In genomic region chr18:13406049-13406615, GRCh38 we compare ENCODE assay signal across 26 cellular contexts.
"Had no signal": no experiment of that assay in that cellular context is flagged by ENCODE, and none has a peak within 500 bp of the region (broad histone marks: within the 10 kb centered on the region; RNA-seq: fewer than 3 reads in every experiment).

No MANE protein-coding gene starts in this region.

- H3K27ac ChIP-seq: brain microvascular endothelial cell, cardiac muscle cell, KMS-11 had no signal

- H3K27ac Mint-ChIP-seq: activated naive CD4-positive, alpha-beta T cell treated with anti-CD3 and anti-CD28 coated beads, Interleukin-2, amount 10 ng/mL, durations not matched to agents 7 days and 5 days; activated naive CD8-positive, alpha-beta T cell treated with anti-CD3 and anti-CD28 coated beads for 36 hours; activated T-cell treated with anti-CD3 and anti-CD28 coated beads, Interleukin-2, amount 50 U/mL, for 72 hours; activated T-helper 2 cell treated with anti-CD3 and anti-CD28 coated beads, Interferon-gamma antibody, Interleukin-2, Interleukin-4, amounts not matched to agents 10 μg/mL and 5 μg/mL and 100 μg/mL, durations not matched to agents 14 hours and 24 hours and 36 hours; T-helper 17 cell; WTC11 had no signal

- H3K9me3 ChIP-seq: MG63 had no signal

- H3K4me3 Mint-ChIP-seq: activated naive CD4-positive, alpha-beta T cell treated with anti-CD3 and anti-CD28 coated beads, Interleukin-2, amount 10 ng/mL, durations not matched to agents 7 days and 5 days; activated naive CD8-positive, alpha-beta T cell treated with anti-CD3 and anti-CD28 coated beads for 36 hours; activated T-cell treated with anti-CD3 and anti-CD28 coated beads, Interleukin-2, amount 50 U/mL, for 72 hours; T-helper 17 cell; WTC11 had no signal

- H3K9ac ChIP-seq: KMS-11 had no signal

- H3K4me2 ChIP-seq: KMS-11 had no signal

- H3K36me3 Mint-ChIP-seq: activated naive CD4-positive, alpha-beta T cell treated with anti-CD3 and anti-CD28 coated beads, Interleukin-2, amount 10 ng/mL, durations not matched to agents 7 days and 5 days; WTC11 had no signal

- ATAC-seq: activated T-cell treated with anti-CD3 and anti-CD28 coated beads, Interleukin-2, amount 50 U/mL, for 72 hours; PC-3; T-helper 17 cell had no signal

- H3K36me3 ChIP-seq: brain microvascular endothelial cell, cardiac muscle cell, MG63 had no signal

- DNase-seq: activated CD4-positive, alpha-beta T cell treated with anti-CD3 and anti-CD28 coated beads for 48 hours; activated CD4-positive, alpha-beta T cell treated with anti-CD3 and anti-CD28 coated beads, Interleukin-2, amount 50 U/mL, for 4 hours; activated CD4-positive, CD25-positive, alpha-beta regulatory T cell treated with anti-CD3 and anti-CD28 coated beads, Interleukin-2, amount 50 U/mL, for 72 hours; activated CD8-positive, alpha-beta memory T cell treated with anti-CD3 and anti-CD28 coated beads, Interleukin-2, amount 50 U/mL, for 4 hours; activated gamma-delta T cell treated with Interleukin-2 at 50 U/mL for 16 hours; activated naive CD4-positive, alpha-beta T cell treated with anti-CD3 and anti-CD28 coated beads, Interleukin-2, amount 10 ng/mL, durations not matched to agents 7 days and 5 days; activated naive CD8-positive, alpha-beta T cell treated with anti-CD3 and anti-CD28 coated beads for 36 hours; activated T-cell treated with anti-CD3 and anti-CD28 coated beads, Interleukin-2, amount 50 U/mL, for 72 hours; brain microvascular endothelial cell; MG63; MV-4-11; NCI-H1092 treated with DMSO at 0.1 percent for 48 hours; NCI-H1436; NCI-H187; NCI-H2081; NCI-H510A treated with DMSO at 0.1 percent for 48 hours; NCI-H69; NK-92 treated with Interleukin-12 subunit alpha and Interleukin-12 subunit beta, amount 100 ng/mL, for 24 hours; PC-3; SIG-M5; T-helper 17 cell; T-helper 9 cell had no signal

- H3K4me3 ChIP-seq: cardiac muscle cell, MG63 had no signal

- H3K9me3 Mint-ChIP-seq: activated naive CD4-positive, alpha-beta T cell treated with anti-CD3 and anti-CD28 coated beads, Interleukin-2, amount 10 ng/mL, durations not matched to agents 7 days and 5 days; activated naive CD8-positive, alpha-beta T cell treated with anti-CD3 and anti-CD28 coated beads for 36 hours; activated T-cell treated with anti-CD3 and anti-CD28 coated beads, Interleukin-2, amount 50 U/mL, for 72 hours; WTC11 had no signal

- H3K27me3 ChIP-seq: brain microvascular endothelial cell, cardiac muscle cell, MG63 had no signal

- H3K27me3 Mint-ChIP-seq: activated naive CD4-positive, alpha-beta T cell treated with anti-CD3 and anti-CD28 coated beads, Interleukin-2, amount 10 ng/mL, durations not matched to agents 7 days and 5 days; activated naive CD8-positive, alpha-beta T cell treated with anti-CD3 and anti-CD28 coated beads for 36 hours; T-helper 17 cell had no signal
